ENCODE assay signal across 1 cellular context in the genomic region with DNA sequence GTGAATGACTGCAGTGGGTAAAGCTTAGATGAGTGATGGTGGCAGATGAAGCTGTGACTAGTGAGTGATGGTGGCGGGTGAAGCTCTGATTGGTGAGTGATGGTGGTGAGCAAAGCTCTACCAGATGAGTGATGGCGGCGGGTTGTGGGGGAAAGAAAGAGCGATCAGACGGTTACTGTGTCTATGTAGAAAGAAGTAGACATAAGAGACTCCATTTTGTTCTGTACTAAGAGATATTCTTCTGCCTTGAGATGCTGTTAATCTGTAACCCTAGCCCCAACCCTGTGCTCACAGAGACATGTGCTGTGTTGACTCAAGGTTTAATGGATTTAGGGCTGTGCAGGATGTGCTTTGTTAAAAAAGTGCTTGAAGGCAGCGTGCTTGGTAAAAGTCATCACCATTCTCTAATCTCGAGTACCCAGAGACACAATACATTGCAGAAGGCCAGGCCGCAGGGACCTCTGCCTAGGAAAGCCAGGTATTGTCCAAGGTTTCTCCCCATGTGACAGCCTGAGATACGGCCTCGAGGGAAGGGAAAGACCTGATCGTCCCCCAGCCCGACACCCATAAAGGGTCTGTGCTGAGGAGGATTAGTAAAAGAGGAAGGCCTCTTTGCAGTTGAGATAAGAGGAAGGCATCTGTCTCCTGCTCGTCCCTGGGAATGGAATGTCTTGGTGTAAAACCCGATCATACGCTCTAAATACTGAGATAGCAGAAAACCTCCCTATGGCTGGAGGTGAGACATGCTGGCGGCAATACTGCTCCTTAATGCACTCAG.
A peak's percentile ranks its signal among the peaks of the same experiment; 100 is the strongest.
TF ChIP-seq lines count a peak whose summit lies in the region.
"Not testable (repeated sequence)": the region's sequence is repeated elsewhere in the genome, so short reads cannot be mapped to it uniquely, and the experiment has no call there.

No MANE protein-coding gene starts in this region.

TF ChIP-seq in HepG2, 621 proteins besides CTCF, POLR2A, EP300 and RAD21:
- TF ChIP-seq PITX1 (CRISPR knock-in tag; IDR thresholded peaks at IDR 0.05) (peak; percentile 80), SOX13 (CRISPR knock-in tag; conservative IDR thresholded peaks at IDR 0.05 in 1 of 2, IDR thresholded peaks at IDR 0.05 in 1 of 2) (peak in 1 of 2 experiments; percentile 24; a peak in 1 of 4 replicates)
- TF ChIP-seq SOX13 (IDR thresholded peaks at IDR 0.05) = not testable (repeated sequence)
- TF ChIP-seq, protein P1, sequence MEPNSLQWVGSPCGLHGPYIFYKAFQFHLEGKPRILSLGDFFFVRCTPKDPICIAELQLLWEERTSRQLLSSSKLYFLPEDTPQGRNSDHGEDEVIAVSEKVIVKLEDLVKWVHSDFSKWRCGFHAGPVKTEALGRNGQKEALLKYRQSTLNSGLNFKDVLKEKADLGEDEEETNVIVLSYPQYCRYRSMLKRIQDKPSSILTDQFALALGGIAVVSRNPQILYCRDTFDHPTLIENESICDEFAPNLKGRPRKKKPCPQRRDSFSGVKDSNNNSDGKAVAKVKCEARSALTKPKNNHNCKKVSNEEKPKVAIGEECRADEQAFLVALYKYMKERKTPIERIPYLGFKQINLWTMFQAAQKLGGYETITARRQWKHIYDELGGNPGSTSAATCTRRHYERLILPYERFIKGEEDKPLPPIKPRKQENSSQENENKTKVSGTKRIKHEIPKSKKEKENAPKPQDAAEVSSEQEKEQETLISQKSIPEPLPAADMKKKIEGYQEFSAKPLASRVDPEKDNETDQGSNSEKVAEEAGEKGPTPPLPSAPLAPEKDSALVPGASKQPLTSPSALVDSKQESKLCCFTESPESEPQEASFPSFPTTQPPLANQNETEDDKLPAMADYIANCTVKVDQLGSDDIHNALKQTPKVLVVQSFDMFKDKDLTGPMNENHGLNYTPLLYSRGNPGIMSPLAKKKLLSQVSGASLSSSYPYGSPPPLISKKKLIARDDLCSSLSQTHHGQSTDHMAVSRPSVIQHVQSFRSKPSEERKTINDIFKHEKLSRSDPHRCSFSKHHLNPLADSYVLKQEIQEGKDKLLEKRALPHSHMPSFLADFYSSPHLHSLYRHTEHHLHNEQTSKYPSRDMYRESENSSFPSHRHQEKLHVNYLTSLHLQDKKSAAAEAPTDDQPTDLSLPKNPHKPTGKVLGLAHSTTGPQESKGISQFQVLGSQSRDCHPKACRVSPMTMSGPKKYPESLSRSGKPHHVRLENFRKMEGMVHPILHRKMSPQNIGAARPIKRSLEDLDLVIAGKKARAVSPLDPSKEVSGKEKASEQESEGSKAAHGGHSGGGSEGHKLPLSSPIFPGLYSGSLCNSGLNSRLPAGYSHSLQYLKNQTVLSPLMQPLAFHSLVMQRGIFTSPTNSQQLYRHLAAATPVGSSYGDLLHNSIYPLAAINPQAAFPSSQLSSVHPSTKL (CRISPR knock-in tag; IDR thresholded peaks at IDR 0.05) = 0 out of 2 replicates have a peak, but pooled peaks have one; percentile 15
TF ChIP-seq in HepG2: peak in this region for 3; not testable (repeated sequence) for 618.
